In the genomic region with DNA sequence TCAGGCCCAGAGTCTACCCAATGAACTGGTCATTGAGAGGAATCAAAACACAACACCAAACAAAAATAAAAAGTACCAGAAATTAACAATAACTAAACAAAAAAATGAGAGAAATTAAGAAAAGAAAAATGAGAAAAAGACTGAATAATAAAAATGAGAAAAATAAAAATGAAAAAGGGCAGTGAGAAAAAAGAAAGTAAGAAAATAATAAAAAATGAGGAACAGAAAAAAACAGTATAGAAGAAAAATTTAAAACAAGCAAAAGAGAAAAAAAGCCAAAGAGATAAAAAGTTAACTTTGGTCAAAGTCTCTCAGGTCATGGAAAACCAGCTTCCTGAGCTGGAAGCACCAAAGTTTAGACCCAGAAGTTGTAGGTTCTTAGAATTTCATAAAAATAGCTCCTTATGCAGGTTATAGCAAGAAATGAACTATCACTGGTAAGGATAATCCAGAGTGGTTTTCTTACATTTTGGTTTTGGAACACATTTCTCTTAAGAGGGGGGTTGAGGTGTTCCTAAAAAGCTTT, we compare ENCODE assay signal across 1 cellular context.
TF ChIP-seq lines count a peak whose summit lies in the region.

No MANE protein-coding gene starts in this region.

TF ChIP-seq in GM12878, 131 proteins besides CTCF, POLR2A, EP300 and RAD21 (continued from another document):
- TF ChIP-seq, protein P1, sequence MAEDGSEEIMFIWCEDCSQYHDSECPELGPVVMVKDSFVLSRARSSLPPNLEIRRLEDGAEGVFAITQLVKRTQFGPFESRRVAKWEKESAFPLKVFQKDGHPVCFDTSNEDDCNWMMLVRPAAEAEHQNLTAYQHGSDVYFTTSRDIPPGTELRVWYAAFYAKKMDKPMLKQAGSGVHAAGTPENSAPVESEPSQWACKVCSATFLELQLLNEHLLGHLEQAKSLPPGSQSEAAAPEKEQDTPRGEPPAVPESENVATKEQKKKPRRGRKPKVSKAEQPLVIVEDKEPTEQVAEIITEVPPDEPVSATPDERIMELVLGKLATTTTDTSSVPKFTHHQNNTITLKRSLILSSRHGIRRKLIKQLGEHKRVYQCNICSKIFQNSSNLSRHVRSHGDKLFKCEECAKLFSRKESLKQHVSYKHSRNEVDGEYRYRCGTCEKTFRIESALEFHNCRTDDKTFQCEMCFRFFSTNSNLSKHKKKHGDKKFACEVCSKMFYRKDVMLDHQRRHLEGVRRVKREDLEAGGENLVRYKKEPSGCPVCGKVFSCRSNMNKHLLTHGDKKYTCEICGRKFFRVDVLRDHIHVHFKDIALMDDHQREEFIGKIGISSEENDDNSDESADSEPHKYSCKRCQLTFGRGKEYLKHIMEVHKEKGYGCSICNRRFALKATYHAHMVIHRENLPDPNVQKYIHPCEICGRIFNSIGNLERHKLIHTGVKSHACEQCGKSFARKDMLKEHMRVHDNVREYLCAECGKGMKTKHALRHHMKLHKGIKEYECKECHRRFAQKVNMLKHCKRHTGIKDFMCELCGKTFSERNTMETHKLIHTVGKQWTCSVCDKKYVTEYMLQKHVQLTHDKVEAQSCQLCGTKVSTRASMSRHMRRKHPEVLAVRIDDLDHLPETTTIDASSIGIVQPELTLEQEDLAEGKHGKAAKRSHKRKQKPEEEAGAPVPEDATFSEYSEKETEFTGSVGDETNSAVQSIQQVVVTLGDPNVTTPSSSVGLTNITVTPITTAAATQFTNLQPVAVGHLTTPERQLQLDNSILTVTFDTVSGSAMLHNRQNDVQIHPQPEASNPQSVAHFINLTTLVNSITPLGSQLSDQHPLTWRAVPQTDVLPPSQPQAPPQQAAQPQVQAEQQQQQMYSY (CRISPR knock-in tag; IDR thresholded peaks at IDR 0.05), result no peak
- no peak for TF ChIP-seq KLF5 (IDR thresholded peaks at IDR 0.05; ENCODE audit: partially characterized antibody)
- no peak for TF ChIP-seq DPF2 (IDR thresholded peaks at IDR 0.05)
- TF ChIP-seq STAT3 (IDR thresholded peaks at IDR 0.05; ENCODE audit: low read depth, low read length), result no peak
- TF ChIP-seq ZSCAN29 (IDR thresholded peaks at IDR 0.05), result no peak
- no peak for TF ChIP-seq MXI1 (IDR thresholded peaks at IDR 0.05; ENCODE audit: low read depth, low read length)
- TF ChIP-seq, protein P2, sequence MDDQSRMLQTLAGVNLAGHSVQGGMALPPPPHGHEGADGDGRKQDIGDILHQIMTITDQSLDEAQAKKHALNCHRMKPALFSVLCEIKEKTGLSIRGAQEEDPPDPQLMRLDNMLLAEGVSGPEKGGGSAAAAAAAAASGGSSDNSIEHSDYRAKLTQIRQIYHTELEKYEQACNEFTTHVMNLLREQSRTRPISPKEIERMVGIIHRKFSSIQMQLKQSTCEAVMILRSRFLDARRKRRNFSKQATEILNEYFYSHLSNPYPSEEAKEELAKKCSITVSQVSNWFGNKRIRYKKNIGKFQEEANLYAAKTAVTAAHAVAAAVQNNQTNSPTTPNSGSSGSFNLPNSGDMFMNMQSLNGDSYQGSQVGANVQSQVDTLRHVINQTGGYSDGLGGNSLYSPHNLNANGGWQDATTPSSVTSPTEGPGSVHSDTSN (IDR thresholded peaks at IDR 0.05; ENCODE audit: insufficient replicate concordance, low read depth, low read length), result no peak
- no peak for TF ChIP-seq KAT2A (conservative IDR thresholded peaks at IDR 0.05; ENCODE audit: control insufficient read depth, low read depth, low read length)
- 0 out of 2 replicates have a peak, but pooled peaks have one; percentile 7 for TF ChIP-seq JUNB (IDR thresholded peaks at IDR 0.05)
- TF ChIP-seq, protein P3, sequence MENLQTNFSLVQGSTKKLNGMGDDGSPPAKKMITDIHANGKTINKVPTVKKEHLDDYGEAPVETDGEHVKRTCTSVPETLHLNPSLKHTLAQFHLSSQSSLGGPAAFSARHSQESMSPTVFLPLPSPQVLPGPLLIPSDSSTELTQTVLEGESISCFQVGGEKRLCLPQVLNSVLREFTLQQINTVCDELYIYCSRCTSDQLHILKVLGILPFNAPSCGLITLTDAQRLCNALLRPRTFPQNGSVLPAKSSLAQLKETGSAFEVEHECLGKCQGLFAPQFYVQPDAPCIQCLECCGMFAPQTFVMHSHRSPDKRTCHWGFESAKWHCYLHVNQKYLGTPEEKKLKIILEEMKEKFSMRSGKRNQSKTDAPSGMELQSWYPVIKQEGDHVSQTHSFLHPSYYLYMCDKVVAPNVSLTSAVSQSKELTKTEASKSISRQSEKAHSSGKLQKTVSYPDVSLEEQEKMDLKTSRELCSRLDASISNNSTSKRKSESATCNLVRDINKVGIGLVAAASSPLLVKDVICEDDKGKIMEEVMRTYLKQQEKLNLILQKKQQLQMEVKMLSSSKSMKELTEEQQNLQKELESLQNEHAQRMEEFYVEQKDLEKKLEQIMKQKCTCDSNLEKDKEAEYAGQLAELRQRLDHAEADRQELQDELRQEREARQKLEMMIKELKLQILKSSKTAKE (IDR thresholded peaks at IDR 0.05; ENCODE audit: low read depth, poor library complexity, severe bottlenecking), result no peak
- TF ChIP-seq ATF7 (IDR thresholded peaks at IDR 0.05; ENCODE audit: low read depth), result peak; percentile 29; the same call in 1 of the 2 replicates
- no peak for TF ChIP-seq POLR2AphosphoS5 (IDR thresholded peaks at IDR 0.05; ENCODE audit: low read length)
- TF ChIP-seq, protein P4, sequence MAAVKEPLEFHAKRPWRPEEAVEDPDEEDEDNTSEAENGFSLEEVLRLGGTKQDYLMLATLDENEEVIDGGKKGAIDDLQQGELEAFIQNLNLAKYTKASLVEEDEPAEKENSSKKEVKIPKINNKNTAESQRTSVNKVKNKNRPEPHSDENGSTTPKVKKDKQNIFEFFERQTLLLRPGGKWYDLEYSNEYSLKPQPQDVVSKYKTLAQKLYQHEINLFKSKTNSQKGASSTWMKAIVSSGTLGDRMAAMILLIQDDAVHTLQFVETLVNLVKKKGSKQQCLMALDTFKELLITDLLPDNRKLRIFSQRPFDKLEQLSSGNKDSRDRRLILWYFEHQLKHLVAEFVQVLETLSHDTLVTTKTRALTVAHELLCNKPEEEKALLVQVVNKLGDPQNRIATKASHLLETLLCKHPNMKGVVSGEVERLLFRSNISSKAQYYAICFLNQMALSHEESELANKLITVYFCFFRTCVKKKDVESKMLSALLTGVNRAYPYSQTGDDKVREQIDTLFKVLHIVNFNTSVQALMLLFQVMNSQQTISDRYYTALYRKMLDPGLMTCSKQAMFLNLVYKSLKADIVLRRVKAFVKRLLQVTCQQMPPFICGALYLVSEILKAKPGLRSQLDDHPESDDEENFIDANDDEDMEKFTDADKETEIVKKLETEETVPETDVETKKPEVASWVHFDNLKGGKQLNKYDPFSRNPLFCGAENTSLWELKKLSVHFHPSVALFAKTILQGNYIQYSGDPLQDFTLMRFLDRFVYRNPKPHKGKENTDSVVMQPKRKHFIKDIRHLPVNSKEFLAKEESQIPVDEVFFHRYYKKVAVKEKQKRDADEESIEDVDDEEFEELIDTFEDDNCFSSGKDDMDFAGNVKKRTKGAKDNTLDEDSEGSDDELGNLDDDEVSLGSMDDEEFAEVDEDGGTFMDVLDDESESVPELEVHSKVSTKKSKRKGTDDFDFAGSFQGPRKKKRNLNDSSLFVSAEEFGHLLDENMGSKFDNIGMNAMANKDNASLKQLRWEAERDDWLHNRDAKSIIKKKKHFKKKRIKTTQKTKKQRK (IDR thresholded peaks at IDR 0.05; ENCODE audit: low read depth, low read length), result no peak
- peak; percentile 15 to 58; a peak in 3 of 4 replicates for TF ChIP-seq IKZF2 (IDR thresholded peaks at IDR 0.05)
- TF ChIP-seq ZNF207 (IDR thresholded peaks at IDR 0.05; ENCODE audit: borderline replicate concordance), result no peak
- TF ChIP-seq YBX1 (IDR thresholded peaks at IDR 0.05), result no peak
- peak; percentile 66 for TF ChIP-seq SPI1 (IDR thresholded peaks at IDR 0.05; ENCODE audit: borderline replicate concordance, insufficient read depth, low read depth, low read length)
- peak; percentile 24; the same call in 1 of the 2 replicates for TF ChIP-seq BMI1 (IDR thresholded peaks at IDR 0.05; ENCODE audit: borderline replicate concordance)
- TF ChIP-seq, protein P5, sequence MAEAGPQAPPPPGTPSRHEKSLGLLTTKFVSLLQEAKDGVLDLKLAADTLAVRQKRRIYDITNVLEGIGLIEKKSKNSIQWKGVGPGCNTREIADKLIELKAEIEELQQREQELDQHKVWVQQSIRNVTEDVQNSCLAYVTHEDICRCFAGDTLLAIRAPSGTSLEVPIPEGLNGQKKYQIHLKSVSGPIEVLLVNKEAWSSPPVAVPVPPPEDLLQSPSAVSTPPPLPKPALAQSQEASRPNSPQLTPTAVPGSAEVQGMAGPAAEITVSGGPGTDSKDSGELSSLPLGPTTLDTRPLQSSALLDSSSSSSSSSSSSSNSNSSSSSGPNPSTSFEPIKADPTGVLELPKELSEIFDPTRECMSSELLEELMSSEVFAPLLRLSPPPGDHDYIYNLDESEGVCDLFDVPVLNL (IDR thresholded peaks at IDR 0.05; ENCODE audit: low read depth, low read length), result no peak
